In genomic region chr2:98191880-98192279, GRCh38 we compare ENCODE assay signal across 18 cellular contexts.
"Had no signal": no experiment of that assay in that cellular context is flagged by ENCODE, and none has a peak within 500 bp of the region (broad histone marks: within the 10 kb centered on the region; RNA-seq: fewer than 3 reads in every experiment).

No MANE protein-coding gene starts in this region.

- H3K9me3 ChIP-seq: gastrocnemius medialis, neutrophil, ovary, right lobe of liver, testis had no signal

- DNase-seq: activated T-cell treated with anti-CD3 and anti-CD28 coated beads, Interleukin-2, amount 50 U/mL, for 24 hours; aorta; brain microvascular endothelial cell; effector memory CD4-positive, alpha-beta T cell; gastrocnemius medialis; head of caudate nucleus; ovary; right lobe of liver; small intestine; T1000; testis had no signal

- H3K27ac ChIP-seq: brain microvascular endothelial cell, gastrocnemius medialis, neutrophil, ovary, right lobe of liver, testis had no signal

- H3K27me3 ChIP-seq: gastrocnemius medialis, ovary, right lobe of liver, testis had no signal

- H3K4me3 ChIP-seq: gastrocnemius medialis, ovary, right lobe of liver, testis had no signal

- FAIRE-seq: colon, keratinocyte, small intestine had no signal

- ATAC-seq: activated naive CD4-positive, alpha-beta T cell treated with anti-CD3 and anti-CD28 coated beads, Interleukin-2, amount 50 U/mL, for 72 hours; activated T-helper 17 cell treated with anti-CD3 and anti-CD28 coated beads, Interleukin-2, amount 50 U/mL, for 72 hours; gastrocnemius medialis; left lobe of liver; right lobe of liver; stimulated activated memory B cell treated with anti-CD40 and anti-IgM and Interleukin-4, amounts not matched to agents 10 μg/mL and 1 μg/mL and 100 μg/mL, for 72 hours had no signal

- H3K4me1 ChIP-seq: right lobe of liver, testis had no signal

- H3K36me3 ChIP-seq: brain microvascular endothelial cell, gastrocnemius medialis, neutrophil, ovary, right lobe of liver had no signal
